ENCODE assay signal across 21 cellular contexts in genomic region chr14:32171469-32171868, GRCh38. TPM values are rescaled to one million over a fixed set of nuclear protein-coding genes. Genes with fewer than 3 reads are reported as not detected.
A peak's percentile ranks its signal among the peaks of the same experiment; 100 is the strongest.
DNase-seq lines count a peak whose midpoint lies in the region; ATAC-seq, FAIRE-seq and TF ChIP-seq lines count a peak whose summit lies in the region.
"Had no signal": no experiment of that assay in that cellular context is flagged by ENCODE, and none has a peak within 500 bp of the region (broad histone marks: within the 10 kb centered on the region; RNA-seq: fewer than 3 reads in every experiment).

No MANE protein-coding gene starts in this region.

- BruUV-seq in K562 (replicated peaks; lab: Mats Ljungman, UMichigan): no TSS peak

- no peaks in the 10 kb centered on the region for H3K9me3 ChIP-seq in BE2C
- no peaks in the 10 kb centered on the region for H3K9me3 ChIP-seq in K562 (replicated peaks; ENCODE audit: control insufficient read depth, insufficient read depth, low read depth, low read length)
- H3K9me3 ChIP-seq: A549, BLaER1 had no signal

- H2AFZ ChIP-seq in K562 (ENCODE audit: low read depth, low read length): no peak overlapping the region
- H2AFZ ChIP-seq: GM23338 had no signal

- H3K27me3 ChIP-seq in BE2C: no peaks in the 10 kb centered on the region
- no peaks in the 10 kb centered on the region for H3K27me3 ChIP-seq in K562 (ENCODE audit: control insufficient read depth in 2 of 2, insufficient read depth in 2 of 2, low read length in 2 of 2)
- H3K27me3 ChIP-seq: BLaER1 had no signal

- POLR2A ChIA-PET in K562 (lab: Yijun Ruan, JAX): no interaction called here

- no peak for TF ChIP-seq POLR2A in K562 (conservative IDR thresholded peaks at IDR 0.05)

- intact Hi-C loops in K562 (cut with micrococcal nuclease): no loop called here

- H4K20me1 ChIP-seq in K562 (replicated peaks; ENCODE audit: control insufficient read depth, insufficient read depth, low read length): no peaks in the 10 kb centered on the region
- H4K20me1 ChIP-seq: BLaER1 had no signal

- H3K27ac ChIP-seq in K562 (ENCODE audit: extremely low read depth, low read depth, low read length): no peak overlapping the region
- H3K27ac ChIP-seq: 22Rv1, A549, BLaER1 had no signal

- ATAC-seq in K562: no peak
- ATAC-seq: A549, GM23338 had no signal

- H3K9ac ChIP-seq in K562 (ENCODE audit: insufficient read depth in 1 of 2, low read depth in 2 of 2, low read length in 2 of 2): no peak overlapping the region
- H3K9ac ChIP-seq: BLaER1 had no signal

- H3K4me1 ChIP-seq in BE2C (no peaks in the 10 kb centered on the region), K562 (replicated peaks in 1 of 2; ENCODE audit: control insufficient read depth in 2 of 2, insufficient read depth in 2 of 2, low read length in 2 of 2) (no peaks in the 10 kb centered on the region; a peak in 1 of 5 replicates)
- H3K4me1 ChIP-seq: A549, BLaER1 had no signal

- CTCF ChIA-PET in K562 (lab: Yijun Ruan, JAX; ENCODE audit: low intra/inter-chr PET ratio): no interaction called here

- no peak overlapping the region for H3K4me2 ChIP-seq in K562 (ENCODE audit: insufficient read depth, low read length)
- H3K4me2 ChIP-seq: A549, BLaER1, GM23338 had no signal

- WGBS in K562 (ENCODE audit: insufficient coverage, low coverage, missing lambda C conversion rate): 54% methylated on average over 5 of the region's 5 CpGs

- H3K9me1 ChIP-seq in K562 (ENCODE audit: control insufficient read depth, insufficient read depth, low read length): no peaks in the 10 kb centered on the region

- FAIRE-seq in K562 (lab: Jason Lieb, UNC): no peak
- FAIRE-seq: A549, H54 had no signal

- no peaks in the 10 kb centered on the region for H3K36me3 ChIP-seq in BE2C
- no peaks in the 10 kb centered on the region for H3K36me3 ChIP-seq in K562 (ENCODE audit: control insufficient read depth, insufficient read depth, low read length)
- H3K36me3 ChIP-seq: BLaER1 had no signal

- TF ChIP-seq RAD21 in K562 (CRISPR knock-in tag; conservative IDR thresholded peaks at IDR 0.05 in 1 of 2, IDR thresholded peaks at IDR 0.05 in 1 of 2): no peak

- peak overlapping the region; percentile 19 for H3K4me3 ChIP-seq in BE2C (ENCODE audit: low read depth, low read length)
- no peak overlapping the region for H3K4me3 ChIP-seq in K562
- H3K4me3 ChIP-seq: A549, BLaER1, GM23338 had no signal

- DNase-seq in NCI-H2029 (lab: John Stamatoyannopoulos, UW) (peak; percentile 25), NCI-H2029 treated with DMSO at 0.1 percent for 48 hours (lab: John Stamatoyannopoulos, UW) (no peak), BE2C (no peak), NCI-H2227 (lab: John Stamatoyannopoulos, UW; ENCODE audit: unreplicated experiment) (peak; percentile 42), K562 (ENCODE audit: extremely low read depth in 1 of 4, low spot score in 3 of 4) (no peak), KG1 (lab: John Stamatoyannopoulos, UW) (no peak), NCI-H510A (lab: John Stamatoyannopoulos, UW) (no peak), NCI-H526 treated with DMSO at 0.1 percent for 48 hours (lab: John Stamatoyannopoulos, UW) (no peak)
- DNase-seq: AML-193; Calu3; CD4-positive, alpha-beta memory T cell; DMS79 treated with DMSO at 0.1 percent for 48 hours; GF-D8; HCEC 1CT had no signal

- TF ChIP-seq CTCF in BE2C (IDR thresholded peaks at IDR 0.05; ENCODE audit: low read depth, low read length) (no peak), K562 (IDR thresholded peaks at IDR 0.05 in 2 of 3, conservative IDR thresholded peaks at IDR 0.05 in 1 of 3; ENCODE audit: insufficient read depth in 2 of 3, low read depth in 1 of 3, low read length in 3 of 3) (no peak)

- no peak for TF ChIP-seq EP300 in K562 (IDR thresholded peaks at IDR 0.05; ENCODE audit: low read length)

- H3K79me2 ChIP-seq in K562 (ENCODE audit: control insufficient read depth, insufficient read depth, low read length): no peaks in the 10 kb centered on the region

- in situ Hi-C loops in K562 (cut with MboI): no loop called here

TF ChIP-seq in K562, 482 proteins besides CTCF, POLR2A, EP300 and RAD21 (continues in another document):
- no peak for TF ChIP-seq SETDB1 (IDR thresholded peaks at IDR 0.05; ENCODE audit: low read length)
- no peak for TF ChIP-seq ZNF445 (CRISPR knock-in tag; IDR thresholded peaks at IDR 0.05; ENCODE audit: low read depth)
- no peak for TF ChIP-seq XRCC4 (IDR thresholded peaks at IDR 0.05; ENCODE audit: extremely low read depth, insufficient read depth, insufficient read length)
- no peak for TF ChIP-seq ZNF766 (CRISPR knock-in tag; conservative IDR thresholded peaks at IDR 0.05)
- no peak for TF ChIP-seq TAF9B (IDR thresholded peaks at IDR 0.05; ENCODE audit: partially characterized antibody)
- no peak for TF ChIP-seq ZBTB5 (IDR thresholded peaks at IDR 0.05)
- TF ChIP-seq TEAD2 (tag; IDR thresholded peaks at IDR 0.05): no peak
- TF ChIP-seq BHLHE40 (IDR thresholded peaks at IDR 0.05; ENCODE audit: low read length): no peak

RNA-seq across cellular contexts. Expression of gene RNU6-7, which starts 30.4 kb away (rescaled TPM):
- not detected for polyA plus RNA-seq in BE2C (2012; ENCODE audit: insufficient read depth, insufficient read length, low read depth)
- total RNA-seq in K562 (2011; cell fraction: chromatin; rRNA removed; ENCODE audit: low replicate concordance): not detected in 2 replicates
- total RNA-seq in K562 (2011; cell fraction: nucleolus; rRNA removed): not detected in 2 replicates
- not detected in 2 replicates for total RNA-seq in K562 (2011; cell fraction: nucleoplasm; rRNA removed)
- not detected in 2 replicates for total RNA-seq in K562 (2014; rRNA removed)
- total RNA-seq in K562 (2014; rRNA removed; fragmentation: Illumina TruSeq; extraction: Trizol): not detected in 2 replicates
- not detected in 2 replicates for total RNA-seq in K562 (2015; rRNA removed; fragmentation: Illumina TruSeq; extraction: Trizol)
- not detected in 2 replicates for total RNA-seq in K562 (2021)
- polyA plus RNA-seq in K562 (2011; rRNA removed): not detected in 2 replicates
- polyA plus RNA-seq in K562 (2011; cell fraction: cytosol; rRNA removed): not detected in 2 replicates
- not detected in 2 replicates for polyA plus RNA-seq in K562 (2011; cell fraction: nucleus; rRNA removed)
- polyA plus RNA-seq in K562 (2012): not detected in 2 replicates
- not detected in 2 replicates for polyA plus RNA-seq in K562 (2014; fragmentation: Illumina TruSeq; extraction: Trizol)
- not detected for polyA plus RNA-seq in K562 (2014; fragmentation: Nextera tagmentation; extraction: Ambion mirVana)
- not detected in 2 replicates for polyA plus RNA-seq in K562 (2014; rRNA removed)
- not detected in 2 replicates for polyA minus RNA-seq in K562 (2011; rRNA and poly(A)+ RNA removed)
- not detected in 2 replicates for polyA minus RNA-seq in K562 (2011; cell fraction: cytosol; rRNA and poly(A)+ RNA removed)
- polyA minus RNA-seq in K562 (2011; cell fraction: nucleus; rRNA and poly(A)+ RNA removed): under 0.01 TPM in 1 of 2 replicates, not detected in the other
- total RNA-seq: Calu3; CD4-positive, alpha-beta memory T cell; GM23338; HT-29 had no signal
- polyA plus RNA-seq: A549; CD14-positive monocyte; CD4-positive, alpha-beta memory T cell had no signal

RNA-seq across cellular contexts. Expression of gene RNU6-8, which starts 31.6 kb away (rescaled TPM):
- polyA plus RNA-seq in BE2C (2012; ENCODE audit: insufficient read depth, insufficient read length, low read depth): not detected
- total RNA-seq in K562 (2011; cell fraction: chromatin; rRNA removed; ENCODE audit: low replicate concordance): not detected in 2 replicates
- not detected in 2 replicates for total RNA-seq in K562 (2011; cell fraction: nucleolus; rRNA removed)
- total RNA-seq in K562 (2011; cell fraction: nucleoplasm; rRNA removed): not detected in 2 replicates
- total RNA-seq in K562 (2014; rRNA removed) (not detected in 2 replicates), K562 (2014; rRNA removed; fragmentation: Illumina TruSeq; extraction: Trizol) (not detected in 2 replicates), K562 (2015; rRNA removed; fragmentation: Illumina TruSeq; extraction: Trizol) (not detected in 2 replicates), K562 (2021) (not detected in 2 replicates)
- polyA plus RNA-seq in K562 (2011; rRNA removed) (not detected in 2 replicates), K562 (2014; fragmentation: Illumina TruSeq; extraction: Trizol) (not detected in 2 replicates), K562 (2014; fragmentation: Nextera tagmentation; extraction: Ambion mirVana) (not detected), K562 (2014; rRNA removed) (not detected in 2 replicates)
- not detected in 2 replicates for polyA plus RNA-seq in K562 (2011; cell fraction: cytosol; rRNA removed)
- not detected in 2 replicates for polyA plus RNA-seq in K562 (2011; cell fraction: nucleus; rRNA removed)
- not detected in 2 replicates for polyA plus RNA-seq in K562 (2012)
- polyA minus RNA-seq in K562 (2011; rRNA and poly(A)+ RNA removed): not detected in 2 replicates
- not detected in 2 replicates for polyA minus RNA-seq in K562 (2011; cell fraction: cytosol; rRNA and poly(A)+ RNA removed)
- under 0.01 TPM in 1 of 2 replicates, not detected in the other for polyA minus RNA-seq in K562 (2011; cell fraction: nucleus; rRNA and poly(A)+ RNA removed)
- total RNA-seq: Calu3; CD4-positive, alpha-beta memory T cell; GM23338; HT-29 had no signal
- polyA plus RNA-seq: A549; CD14-positive monocyte; CD4-positive, alpha-beta memory T cell had no signal

Comparison
In these comparisons a context has a peak if more than half of its experiments do, and no peak if none do; other contexts are left out.
1. DNase-seq: peak in NCI-H2029 (single experiment) and NCI-H2227 (single experiment); none in NCI-H2029 treated with DMSO at 0.1 percent for 48 hours (single experiment), BE2C (single experiment), K562 (0 of 4), KG1 (single experiment), NCI-H510A (single experiment) and NCI-H526 treated with DMSO at 0.1 percent for 48 hours (single experiment).